ENCODE assay signal across 1 cellular context in the genomic region with DNA sequence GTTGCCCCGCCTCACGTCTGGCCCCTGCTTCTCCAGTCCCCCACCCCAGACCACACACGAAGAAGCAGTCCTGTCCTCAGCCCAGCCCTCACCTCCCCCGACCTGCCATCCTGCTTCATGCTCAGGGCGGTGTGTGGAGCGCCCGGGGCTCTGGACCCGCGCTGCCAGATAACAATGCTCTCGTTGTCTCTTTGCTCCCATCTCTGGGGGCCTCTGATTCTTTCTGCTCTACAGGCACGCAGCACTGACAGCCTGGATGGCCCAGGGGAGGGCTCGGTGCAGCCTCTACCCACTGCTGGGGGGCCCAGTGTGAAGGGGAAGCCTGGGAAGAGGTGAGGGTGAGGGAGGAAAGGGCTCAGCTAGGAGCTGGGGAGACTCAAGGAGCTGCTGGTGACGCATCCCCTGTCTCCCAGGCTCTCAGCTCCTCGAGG.
TF ChIP-seq lines count a peak whose summit lies in the region.

No MANE protein-coding gene starts in this region.

TF ChIP-seq in SK-N-SH treated with all-trans-retinoic acid at 6 μM for 48 hours, 23 proteins besides CTCF, POLR2A, EP300 and RAD21 (continued from another document):
- TF ChIP-seq, protein P1, sequence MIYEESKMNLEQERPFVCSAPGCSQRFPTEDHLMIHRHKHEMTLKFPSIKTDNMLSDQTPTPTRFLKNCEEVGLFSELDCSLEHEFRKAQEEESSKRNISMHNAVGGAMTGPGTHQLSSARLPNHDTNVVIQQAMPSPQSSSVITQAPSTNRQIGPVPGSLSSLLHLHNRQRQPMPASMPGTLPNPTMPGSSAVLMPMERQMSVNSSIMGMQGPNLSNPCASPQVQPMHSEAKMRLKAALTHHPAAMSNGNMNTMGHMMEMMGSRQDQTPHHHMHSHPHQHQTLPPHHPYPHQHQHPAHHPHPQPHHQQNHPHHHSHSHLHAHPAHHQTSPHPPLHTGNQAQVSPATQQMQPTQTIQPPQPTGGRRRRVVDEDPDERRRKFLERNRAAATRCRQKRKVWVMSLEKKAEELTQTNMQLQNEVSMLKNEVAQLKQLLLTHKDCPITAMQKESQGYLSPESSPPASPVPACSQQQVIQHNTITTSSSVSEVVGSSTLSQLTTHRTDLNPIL (CRISPR knock-in tag; IDR thresholded peaks at IDR 0.05; ENCODE audit: low read depth) = no peak
- TF ChIP-seq ZFP30 (CRISPR knock-in tag; IDR thresholded peaks at IDR 0.05) (no peak), OSR1 (CRISPR knock-in tag; IDR thresholded peaks at IDR 0.05) (no peak), ISL1 (CRISPR knock-in tag; IDR thresholded peaks at IDR 0.05) (no peak)
- TF ChIP-seq, protein P2, sequence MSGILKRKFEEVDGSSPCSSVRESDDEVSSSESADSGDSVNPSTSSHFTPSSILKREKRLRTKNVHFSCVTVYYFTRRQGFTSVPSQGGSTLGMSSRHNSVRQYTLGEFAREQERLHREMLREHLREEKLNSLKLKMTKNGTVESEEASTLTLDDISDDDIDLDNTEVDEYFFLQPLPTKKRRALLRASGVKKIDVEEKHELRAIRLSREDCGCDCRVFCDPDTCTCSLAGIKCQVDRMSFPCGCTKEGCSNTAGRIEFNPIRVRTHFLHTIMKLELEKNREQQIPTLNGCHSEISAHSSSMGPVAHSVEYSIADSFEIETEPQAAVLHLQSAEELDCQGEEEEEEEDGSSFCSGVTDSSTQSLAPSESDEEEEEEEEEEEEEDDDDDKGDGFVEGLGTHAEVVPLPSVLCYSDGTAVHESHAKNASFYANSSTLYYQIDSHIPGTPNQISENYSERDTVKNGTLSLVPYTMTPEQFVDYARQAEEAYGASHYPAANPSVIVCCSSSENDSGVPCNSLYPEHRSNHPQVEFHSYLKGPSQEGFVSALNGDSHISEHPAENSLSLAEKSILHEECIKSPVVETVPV (CRISPR knock-in tag; IDR thresholded peaks at IDR 0.05) = no peak
